ENCODE assay signal across 8 cellular contexts in genomic region chr18:31685097-31686082, GRCh38. TPM values are rescaled to one million over a fixed set of nuclear protein-coding genes. Genes with fewer than 3 reads are reported as not detected.
A peak's percentile ranks its signal among the peaks of the same experiment; 100 is the strongest.
DNase-seq lines count a peak whose midpoint lies in the region; ATAC-seq, FAIRE-seq and TF ChIP-seq lines count a peak whose summit lies in the region.

No MANE protein-coding gene starts in this region.

- no peaks in the 10 kb centered on the region for H3K9me3 ChIP-seq in upper lobe of left lung

- peaks cover 10 to 22% (median 15%) of the 10 kb centered on the region in 4 donors for H3K4me1 ChIP-seq in upper lobe of left lung

- no peak for TF ChIP-seq EP300 in Ishikawa (IDR thresholded peaks at IDR 0.05; ENCODE audit: borderline replicate concordance)
- TF ChIP-seq EP300 in upper lobe of left lung (IDR thresholded peaks at IDR 0.05), result no peak

- H3K36me3 ChIP-seq in upper lobe of left lung, result no peaks in the 10 kb centered on the region

- H3K27me3 ChIP-seq in upper lobe of left lung, result no peaks in the 10 kb centered on the region

- TF ChIP-seq POLR2A in upper lobe of left lung (IDR thresholded peaks at IDR 0.05), result no peak

- H3K4me1 Mint-ChIP-seq in activated naive CD4-positive, alpha-beta T cell treated with anti-CD3 and anti-CD28 coated beads, Interleukin-2, amount 10 ng/mL, durations not matched to agents 7 days and 5 days, result peaks cover 17% of the 10 kb centered on the region

- H3K27ac Mint-ChIP-seq in activated naive CD4-positive, alpha-beta T cell treated with anti-CD3 and anti-CD28 coated beads, Interleukin-2, amount 10 ng/mL, durations not matched to agents 7 days and 5 days, result peak overlapping the region; percentile 24

- no peak for FAIRE-seq in RCC 7860 (lab: Jason Lieb, UNC)

- no peaks in the 10 kb centered on the region for H3K9me3 Mint-ChIP-seq in activated naive CD4-positive, alpha-beta T cell treated with anti-CD3 and anti-CD28 coated beads, Interleukin-2, amount 10 ng/mL, durations not matched to agents 7 days and 5 days

- peak overlapping the region; percentile 32 to 85 (median 77) for H3K4me3 ChIP-seq in upper lobe of left lung

- peak; percentile 6 for DNase-seq in ELR (ENCODE audit: low read depth)
- DNase-seq in RCC 7860 (ENCODE audit: low spot score), result peak; percentile 41
- peak; percentile 69 for DNase-seq in activated naive CD4-positive, alpha-beta T cell treated with anti-CD3 and anti-CD28 coated beads, Interleukin-2, amount 10 ng/mL, durations not matched to agents 7 days and 5 days
- DNase-seq in glomerular visceral epithelial cell (ENCODE audit: extremely low spot score), result peak; percentile 83
- peak; percentile 10 for DNase-seq in non-pigmented ciliary epithelial cell (ENCODE audit: low read depth)
- peak; percentile 58 to 93 for DNase-seq in upper lobe of left lung

- H3K27me3 Mint-ChIP-seq in activated naive CD4-positive, alpha-beta T cell treated with anti-CD3 and anti-CD28 coated beads, Interleukin-2, amount 10 ng/mL, durations not matched to agents 7 days and 5 days, result peaks cover 52% of the 10 kb centered on the region

- H3K4me3 Mint-ChIP-seq in activated naive CD4-positive, alpha-beta T cell treated with anti-CD3 and anti-CD28 coated beads, Interleukin-2, amount 10 ng/mL, durations not matched to agents 7 days and 5 days, result peak overlapping the region; percentile 76

- H3K36me3 Mint-ChIP-seq in activated naive CD4-positive, alpha-beta T cell treated with anti-CD3 and anti-CD28 coated beads, Interleukin-2, amount 10 ng/mL, durations not matched to agents 7 days and 5 days, result no peaks in the 10 kb centered on the region

- peak; percentile 66 for ATAC-seq in GM21576 (IDR thresholded peaks at IDR 0.05; ENCODE audit: unreplicated experiment)
- ATAC-seq in upper lobe of left lung (ENCODE audit: low FRiP score in 2 of 2), result peak; percentile 79 to 94

- TF ChIP-seq RAD21 in Ishikawa (IDR thresholded peaks at IDR 0.05; ENCODE audit: low read depth), result no peak

- 3 to 12% methylated on average over 17 to 50 of the region's 115 CpGs for WGBS in upper lobe of left lung, 2 donors

- peak overlapping the region; percentile 49 to 83 (median 67) for H3K27ac ChIP-seq in upper lobe of left lung

- peak; percentile 10 to 79 (median 60) for TF ChIP-seq CTCF in upper lobe of left lung (IDR thresholded peaks at IDR 0.05)

- CTCF ChIA-PET in activated naive CD4-positive, alpha-beta T cell treated with anti-CD3 and anti-CD28 coated beads, Interleukin-2, amount 10 ng/mL, durations not matched to agents 7 days and 5 days (lab: Charles Lee), result interaction anchor here (0.9 to 1.9 kb wide), 3 partner anchors 27 to 39 kb away, joined by 3 to 5 read pairs (median 3); no protein-coding TSS in a partner anchor

TF ChIP-seq in Ishikawa, 13 proteins besides CTCF, POLR2A, EP300 and RAD21:
- TF ChIP-seq MAX (IDR thresholded peaks at IDR 0.05) (peak; percentile 42; the same call in 1 of the 2 replicates), NFIC (IDR thresholded peaks at IDR 0.05) (no peak), TAF1 (IDR thresholded peaks at IDR 0.05; ENCODE audit: low read depth) (peak; percentile 45; the same call in 1 of the 2 replicates), TCF12 (IDR thresholded peaks at IDR 0.05; ENCODE audit: low read depth) (peak; percentile 25; the same call in 1 of the 2 replicates)

RNA-seq across cellular contexts. Expression of gene B4GALT6, which starts 1.0 kb away (rescaled TPM):
- 1 to 10 TPM in 4 of 6 donors, under 1 TPM in 1, not detected in 1; 0.55 to 3.4 (median 1.8) TPM for total RNA-seq in upper lobe of left lung

Comparison
In these comparisons a context has a peak if more than half of its experiments do, and no peak if none do; other contexts are left out.
1. Peak in every context shown above with its lines: DNase-seq, ATAC-seq, H3K4me3 ChIP-seq and H3K27ac ChIP-seq.
2. DNase-seq: peak in every context shown above with its lines; median percentile 83 in glomerular visceral epithelial cell; 76 in upper lobe of left lung; 69 in activated naive CD4-positive, alpha-beta T cell treated with anti-CD3 and anti-CD28 coated beads, Interleukin-2, amount 10 ng/mL, durations not matched to agents 7 days and 5 days; 41 in RCC 7860; 10 in non-pigmented ciliary epithelial cell; 6 in ELR.